In genomic region chr19:49436381-49437017, GRCh38 we compare ENCODE assay signal across 1 cellular context.
TF ChIP-seq lines count a peak whose summit lies in the region.

No MANE protein-coding gene starts in this region.

TF ChIP-seq in HEK293, 187 proteins besides CTCF, POLR2A, EP300 and RAD21 (continued from another document):
- no peak for TF ChIP-seq ZNF16 (tag by site-specific recombination; IDR thresholded peaks at IDR 0.05; ENCODE audit: low read depth)
- no peak for TF ChIP-seq ZNF366 (tag by site-specific recombination; conservative IDR thresholded peaks at IDR 0.05)
- no peak for TF ChIP-seq ZNF704 (tag by site-specific recombination; IDR thresholded peaks at IDR 0.05)
